ENCODE assay signal across 8 cellular contexts in genomic region chr6:89351632-89352328, GRCh38. TPM values are rescaled to one million over a fixed set of nuclear protein-coding genes. Genes with fewer than 3 reads are reported as not detected.
A peak's percentile ranks its signal among the peaks of the same experiment; 100 is the strongest.
DNase-seq lines count a peak whose midpoint lies in the region; ATAC-seq and TF ChIP-seq lines count a peak whose summit lies in the region.

No MANE protein-coding gene starts in this region.

- no peak for TF ChIP-seq CTCF in endodermal cell (conservative IDR thresholded peaks at IDR 0.05)
- no peak for TF ChIP-seq CTCF in neural progenitor cell (IDR thresholded peaks at IDR 0.05)

- H3K4me1 Mint-ChIP-seq in endodermal cell, result peaks cover 41% of the 10 kb centered on the region
- peaks cover 54% of the 10 kb centered on the region for H3K4me1 Mint-ChIP-seq in neural progenitor cell

- H3K9me3 Mint-ChIP-seq in endodermal cell (no peaks in the 10 kb centered on the region), neural progenitor cell (peaks cover 2% of the 10 kb centered on the region)

- H3K4me3 Mint-ChIP-seq in endodermal cell (peak overlapping the region; percentile 71), neural progenitor cell (peak overlapping the region; percentile 99)

- H3K9ac ChIP-seq in NT2/D1 (ENCODE audit: insufficient read length, low read depth) (peak overlapping the region; percentile 70), endodermal cell (ENCODE audit: extremely low read depth, low read length, poor library complexity, severe bottlenecking) (peak overlapping the region; percentile 88), neural progenitor cell (peak overlapping the region; percentile 84)

- H3K9me3 ChIP-seq in NT2/D1 (ENCODE audit: insufficient read depth, low read length), result no peaks in the 10 kb centered on the region
- no peaks in the 10 kb centered on the region for H3K9me3 ChIP-seq in endodermal cell (ENCODE audit: control insufficient read depth, low read length)
- no peaks in the 10 kb centered on the region for H3K9me3 ChIP-seq in neural progenitor cell (ENCODE audit: low read depth)

- peaks cover 7% of the 10 kb centered on the region for H3K27me3 Mint-ChIP-seq in endodermal cell (ENCODE audit: insufficient read depth)
- H3K27me3 Mint-ChIP-seq in neural progenitor cell (ENCODE audit: insufficient read depth, low read depth), result peaks cover 3% of the 10 kb centered on the region

- peak overlapping the region; percentile 86 for H3K4me2 ChIP-seq in neural progenitor cell

- peak overlapping the region; percentile 87 for H2AFZ ChIP-seq in neural progenitor cell (replicated peaks)

- H3K4me1 ChIP-seq in NT2/D1 (ENCODE audit: insufficient read depth, insufficient read length), result peaks cover 4% of the 10 kb centered on the region
- H3K4me1 ChIP-seq in endodermal cell (ENCODE audit: control insufficient read depth, insufficient read depth, low read length), result peaks cover 3% of the 10 kb centered on the region
- H3K4me1 ChIP-seq in neural progenitor cell, result peaks cover 19% of the 10 kb centered on the region

- WGBS in endodermal cell (ENCODE audit: insufficient coverage in 1 of 2, insufficient read length in 1 of 2), 2 experiments, result 6 to 13% methylated on average over 11 to 16 of the region's 16 CpGs

- peaks cover 5% of the 10 kb centered on the region for H4K20me1 ChIP-seq in neural progenitor cell (ENCODE audit: low read depth)

- H3K27ac ChIP-seq in endodermal cell (ENCODE audit: low read depth, low read length), result peak overlapping the region; percentile 29
- H3K27ac ChIP-seq in neural progenitor cell, result no peak overlapping the region

- peaks cover 34% of the 10 kb centered on the region for H3F3A ChIP-seq in neural progenitor cell (ENCODE audit: low read depth)

- peaks cover 5% of the 10 kb centered on the region for H3K36me3 Mint-ChIP-seq in endodermal cell (ENCODE audit: low read depth)
- H3K36me3 Mint-ChIP-seq in neural progenitor cell, result peaks cover 4% of the 10 kb centered on the region

- no peak for ATAC-seq in GM18502 (IDR thresholded peaks at IDR 0.05; ENCODE audit: poor library complexity, unreplicated experiment)

- peak; percentile 23 to 41 for DNase-seq in NCI-H2081 (lab: John Stamatoyannopoulos, UW)
- DNase-seq in NCI-H2081 treated with DMSO at 0.1 percent for 48 hours (lab: John Stamatoyannopoulos, UW), result no peak
- no peak for DNase-seq in NT2/D1 (ENCODE audit: low read depth, low spot score)
- no peak for DNase-seq in endodermal cell
- DNase-seq in neural progenitor cell (ENCODE audit: low spot score), result no peak
- no peak for DNase-seq in NCI-H1694 treated with DMSO at 0.1 percent for 48 hours (lab: John Stamatoyannopoulos, UW)
- DNase-seq in hippocampal formation (lab: John Stamatoyannopoulos, UW), result no peak

- H3K27me3 ChIP-seq in NT2/D1 (ENCODE audit: insufficient read depth, insufficient read length) (no peaks in the 10 kb centered on the region), endodermal cell (ENCODE audit: control insufficient read depth, insufficient read depth, low read length, poor library complexity, severe bottlenecking) (peaks cover 3% of the 10 kb centered on the region), neural progenitor cell (no peaks in the 10 kb centered on the region)

- H3K27ac Mint-ChIP-seq in endodermal cell, result peak overlapping the region; percentile 54
- H3K27ac Mint-ChIP-seq in neural progenitor cell, result peak overlapping the region; percentile 99

- H3K79me2 ChIP-seq in neural progenitor cell (ENCODE audit: low read depth), result peaks cover 46% of the 10 kb centered on the region

- H3K4me3 ChIP-seq in NT2/D1 (ENCODE audit: insufficient read length, low read depth), result peak overlapping the region; percentile 53
- H3K4me3 ChIP-seq in endodermal cell (ENCODE audit: low read length), result peak overlapping the region; percentile 96
- peak overlapping the region; percentile 64 for H3K4me3 ChIP-seq in neural progenitor cell

- peaks cover 5% of the 10 kb centered on the region for H3K36me3 ChIP-seq in NT2/D1 (ENCODE audit: insufficient read depth, insufficient read length, low read length)
- no peaks in the 10 kb centered on the region for H3K36me3 ChIP-seq in endodermal cell (ENCODE audit: control insufficient read depth, insufficient read depth, low read length)
- H3K36me3 ChIP-seq in neural progenitor cell, result no peaks in the 10 kb centered on the region

RNA-seq across cellular contexts. Expression of gene UBE2J1, which starts 0.7 kb away (rescaled TPM):
- 10 to 100 TPM; 20.1 to 21.9 TPM for total RNA-seq in endodermal cell
- 34.6 TPM for polyA plus RNA-seq in endodermal cell (2013, experiment 1 of 2)
- polyA plus RNA-seq in endodermal cell (2013, experiment 2 of 2), result 35.2 TPM
- 27.4 and 43.0 TPM in 2 replicates for total RNA-seq in neural progenitor cell (ENCODE audit: low replicate concordance)

RNA-seq across cellular contexts. Expression of gene GABRR2, which starts 36.7 kb away (rescaled TPM):
- under 1 TPM; 0.15 to 0.27 TPM for total RNA-seq in endodermal cell
- 0.36 TPM for polyA plus RNA-seq in endodermal cell (2013, experiment 1 of 2)
- polyA plus RNA-seq in endodermal cell (2013, experiment 2 of 2), result 0.17 TPM
- 0.28 TPM in 1 of 2 replicates, not detected in the other for total RNA-seq in neural progenitor cell (ENCODE audit: low replicate concordance)

Comparison
In these comparisons a context has a peak if more than half of its experiments do, and no peak if none do; other contexts are left out.
1. DNase-seq: peak in NCI-H2081 (2 of 2); none in NCI-H2081 treated with DMSO at 0.1 percent for 48 hours (single experiment), NT2/D1 (single experiment), endodermal cell (single experiment), neural progenitor cell (single experiment), NCI-H1694 treated with DMSO at 0.1 percent for 48 hours (single experiment) and hippocampal formation (0 of 2).
2. Peak in every context shown above with its lines, with median percentiles within 50 percentile points of each other: H3K4me3 ChIP-seq and H3K9ac ChIP-seq.